1 cellular context compared by ENCODE assay signal in the genomic region with DNA sequence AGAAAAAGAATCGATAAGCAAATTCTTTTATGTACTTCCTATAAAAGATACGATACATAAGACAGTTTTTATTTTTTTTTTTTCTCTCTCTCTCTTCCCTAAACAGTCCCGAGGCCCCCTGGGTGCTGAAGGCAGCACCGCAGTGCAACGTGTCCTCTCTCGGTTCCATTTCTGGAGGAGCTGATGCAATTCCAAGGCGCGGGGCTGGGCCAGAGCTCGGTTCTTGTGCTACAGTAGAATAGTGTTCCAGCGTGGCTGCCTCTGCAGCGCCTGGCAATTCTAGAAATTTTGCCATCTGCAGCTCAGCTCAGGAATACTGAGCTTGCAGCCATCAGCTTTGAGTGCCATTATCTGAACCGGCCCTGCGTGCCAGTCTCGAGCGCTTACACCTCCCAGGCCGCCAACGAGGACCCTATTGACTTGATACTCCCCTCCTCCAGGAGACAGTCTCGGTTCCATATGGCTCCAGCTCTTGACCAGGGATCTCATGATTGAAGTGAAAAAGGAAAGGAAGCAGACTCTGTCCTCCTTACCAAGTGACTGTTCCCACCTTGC.
A peak's percentile ranks its signal among the peaks of the same experiment; 100 is the strongest.
TF ChIP-seq lines count a peak whose summit lies in the region.

No MANE protein-coding gene starts in this region.

TF ChIP-seq in K562, 482 proteins besides CTCF, POLR2A, EP300 and RAD21 (continued from another document):
- TF ChIP-seq, protein P1, sequence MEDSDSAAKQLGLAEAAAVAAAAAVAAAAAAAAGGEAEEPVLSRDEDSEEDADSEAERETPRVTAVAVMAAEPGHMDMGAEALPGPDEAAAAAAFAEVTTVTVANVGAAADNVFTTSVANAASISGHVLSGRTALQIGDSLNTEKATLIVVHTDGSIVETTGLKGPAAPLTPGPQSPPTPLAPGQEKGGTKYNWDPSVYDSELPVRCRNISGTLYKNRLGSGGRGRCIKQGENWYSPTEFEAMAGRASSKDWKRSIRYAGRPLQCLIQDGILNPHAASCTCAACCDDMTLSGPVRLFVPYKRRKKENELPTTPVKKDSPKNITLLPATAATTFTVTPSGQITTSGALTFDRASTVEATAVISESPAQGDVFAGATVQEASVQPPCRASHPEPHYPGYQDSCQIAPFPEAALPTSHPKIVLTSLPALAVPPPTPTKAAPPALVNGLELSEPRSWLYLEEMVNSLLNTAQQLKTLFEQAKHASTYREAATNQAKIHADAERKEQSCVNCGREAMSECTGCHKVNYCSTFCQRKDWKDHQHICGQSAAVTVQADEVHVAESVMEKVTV (CRISPR knock-in tag; IDR thresholded peaks at IDR 0.05), result 0 out of 2 replicates have a peak, but pooled peaks have one; percentile 12
- TF ChIP-seq COPS2 (conservative IDR thresholded peaks at IDR 0.05) (no peak), ZSCAN32 (CRISPR knock-in tag; IDR thresholded peaks at IDR 0.05) (peak; percentile 67; the same call in 1 of the 2 replicates), ZNF707 (CRISPR knock-in tag; conservative IDR thresholded peaks at IDR 0.05) (no peak), ZNF224 (CRISPR knock-in tag; IDR thresholded peaks at IDR 0.05) (no peak), SRSF1 (IDR thresholded peaks at IDR 0.05; ENCODE audit: low read depth, low read length) (no peak), EZH2 (IDR thresholded peaks at IDR 0.05; ENCODE audit: borderline replicate concordance, low read depth, low read length) (no peak), POLR2H (tag; IDR thresholded peaks at IDR 0.05; ENCODE audit: low read depth) (0 out of 2 replicates have a peak, but pooled peaks have one; percentile 7), KDM5B (IDR thresholded peaks at IDR 0.05; ENCODE audit: insufficient replicate concordance, low read depth, low read length) (peak; percentile 11)
- TF ChIP-seq, protein P2, sequence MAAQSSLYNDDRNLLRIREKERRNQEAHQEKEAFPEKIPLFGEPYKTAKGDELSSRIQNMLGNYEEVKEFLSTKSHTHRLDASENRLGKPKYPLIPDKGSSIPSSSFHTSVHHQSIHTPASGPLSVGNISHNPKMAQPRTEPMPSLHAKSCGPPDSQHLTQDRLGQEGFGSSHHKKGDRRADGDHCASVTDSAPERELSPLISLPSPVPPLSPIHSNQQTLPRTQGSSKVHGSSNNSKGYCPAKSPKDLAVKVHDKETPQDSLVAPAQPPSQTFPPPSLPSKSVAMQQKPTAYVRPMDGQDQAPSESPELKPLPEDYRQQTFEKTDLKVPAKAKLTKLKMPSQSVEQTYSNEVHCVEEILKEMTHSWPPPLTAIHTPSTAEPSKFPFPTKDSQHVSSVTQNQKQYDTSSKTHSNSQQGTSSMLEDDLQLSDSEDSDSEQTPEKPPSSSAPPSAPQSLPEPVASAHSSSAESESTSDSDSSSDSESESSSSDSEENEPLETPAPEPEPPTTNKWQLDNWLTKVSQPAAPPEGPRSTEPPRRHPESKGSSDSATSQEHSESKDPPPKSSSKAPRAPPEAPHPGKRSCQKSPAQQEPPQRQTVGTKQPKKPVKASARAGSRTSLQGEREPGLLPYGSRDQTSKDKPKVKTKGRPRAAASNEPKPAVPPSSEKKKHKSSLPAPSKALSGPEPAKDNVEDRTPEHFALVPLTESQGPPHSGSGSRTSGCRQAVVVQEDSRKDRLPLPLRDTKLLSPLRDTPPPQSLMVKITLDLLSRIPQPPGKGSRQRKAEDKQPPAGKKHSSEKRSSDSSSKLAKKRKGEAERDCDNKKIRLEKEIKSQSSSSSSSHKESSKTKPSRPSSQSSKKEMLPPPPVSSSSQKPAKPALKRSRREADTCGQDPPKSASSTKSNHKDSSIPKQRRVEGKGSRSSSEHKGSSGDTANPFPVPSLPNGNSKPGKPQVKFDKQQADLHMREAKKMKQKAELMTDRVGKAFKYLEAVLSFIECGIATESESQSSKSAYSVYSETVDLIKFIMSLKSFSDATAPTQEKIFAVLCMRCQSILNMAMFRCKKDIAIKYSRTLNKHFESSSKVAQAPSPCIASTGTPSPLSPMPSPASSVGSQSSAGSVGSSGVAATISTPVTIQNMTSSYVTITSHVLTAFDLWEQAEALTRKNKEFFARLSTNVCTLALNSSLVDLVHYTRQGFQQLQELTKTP (IDR thresholded peaks at IDR 0.05; ENCODE audit: low read depth in 1 of 2, partially characterized antibody in 2 of 2), result peak in 1 of 2 experiments; percentile 18
- TF ChIP-seq, protein P3, sequence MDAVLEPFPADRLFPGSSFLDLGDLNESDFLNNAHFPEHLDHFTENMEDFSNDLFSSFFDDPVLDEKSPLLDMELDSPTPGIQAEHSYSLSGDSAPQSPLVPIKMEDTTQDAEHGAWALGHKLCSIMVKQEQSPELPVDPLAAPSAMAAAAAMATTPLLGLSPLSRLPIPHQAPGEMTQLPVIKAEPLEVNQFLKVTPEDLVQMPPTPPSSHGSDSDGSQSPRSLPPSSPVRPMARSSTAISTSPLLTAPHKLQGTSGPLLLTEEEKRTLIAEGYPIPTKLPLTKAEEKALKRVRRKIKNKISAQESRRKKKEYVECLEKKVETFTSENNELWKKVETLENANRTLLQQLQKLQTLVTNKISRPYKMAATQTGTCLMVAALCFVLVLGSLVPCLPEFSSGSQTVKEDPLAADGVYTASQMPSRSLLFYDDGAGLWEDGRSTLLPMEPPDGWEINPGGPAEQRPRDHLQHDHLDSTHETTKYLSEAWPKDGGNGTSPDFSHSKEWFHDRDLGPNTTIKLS (IDR thresholded peaks at IDR 0.05; ENCODE audit: borderline replicate concordance, low read depth), result peak; percentile 85
TF ChIP-seq in K562: peak in this region for 23.
